Comparison of ENCODE assay signal across 25 cellular contexts in genomic region chr11:129222158-129222557, GRCh38. TPM values are rescaled to one million over a fixed set of nuclear protein-coding genes. Genes with fewer than 3 reads are reported as not detected.
DNase-seq lines count a peak whose midpoint lies in the region; ATAC-seq, FAIRE-seq and TF ChIP-seq lines count a peak whose summit lies in the region.
"Had no signal": no experiment of that assay in that cellular context is flagged by ENCODE, and none has a peak within 500 bp of the region (broad histone marks: within the 10 kb centered on the region; RNA-seq: fewer than 3 reads in every experiment).

No MANE protein-coding gene starts in this region.

- H3K36me3 ChIP-seq in bronchial epithelial cell (ENCODE audit: control insufficient read depth, insufficient read depth, low read length): no peaks in the 10 kb centered on the region
- no peaks in the 10 kb centered on the region for H3K36me3 ChIP-seq in hepatocyte (replicated peaks; ENCODE audit: insufficient read depth, low read depth)
- no peaks in the 10 kb centered on the region for H3K36me3 ChIP-seq in mucosa of descending colon (ENCODE audit: low read depth)
- H3K36me3 ChIP-seq in transverse colon: no peaks in the 10 kb centered on the region
- H3K36me3 ChIP-seq: BE2C had no signal

- TF ChIP-seq EP300 in transverse colon (IDR thresholded peaks at IDR 0.05; ENCODE audit: low read depth): no peak

- H3K4me3 ChIP-seq in bronchial epithelial cell (ENCODE audit: low read depth, low read length) (no peak overlapping the region), hepatocyte (no peak overlapping the region), mucosa of descending colon (no peak overlapping the region), transverse colon (no peak overlapping the region)
- H3K4me3 ChIP-seq: GM12878 had no signal

- in situ Hi-C loops in transverse colon (cut with MboI; ENCODE audit: low pct_ligation_motif_present in 1 of 4, low pct_unique_long_range_greater_than_20kb in 1 of 4, low sequenced_read_pairs in 3 of 4): no loop called here

- 47% methylated on average over 3 of the region's 3 CpGs for WGBS in hepatocyte (ENCODE audit: low lambda C conversion rate, missing lambda C conversion rate)
- WGBS in transverse colon (ENCODE audit: low coverage in 1 of 2), 2 donors: 84 to 86% methylated on average over 2 to 3 of the region's 3 CpGs

- TF ChIP-seq CTCF in bronchial epithelial cell (IDR thresholded peaks at IDR 0.05; ENCODE audit: insufficient read depth, low read length, severe bottlenecking) (no peak), hepatocyte (IDR thresholded peaks at IDR 0.05; ENCODE audit: poor library complexity) (no peak), mucosa of descending colon (IDR thresholded peaks at IDR 0.05) (no peak), transverse colon (IDR thresholded peaks at IDR 0.05) (no peak)

- H3K27ac ChIP-seq in hepatocyte (no peak overlapping the region), transverse colon (no peak overlapping the region)
- H3K27ac ChIP-seq: HL-60 had no signal

- peak overlapping the region; percentile 34 for H3K4me2 ChIP-seq in hepatocyte

- H3K9me2 ChIP-seq in hepatocyte (replicated peaks; ENCODE audit: insufficient read depth): no peaks in the 10 kb centered on the region

- no peaks in the 10 kb centered on the region for H4K20me1 ChIP-seq in hepatocyte (ENCODE audit: insufficient read depth, poor library complexity, severe bottlenecking)

- H3K27me3 ChIP-seq in bronchial epithelial cell (ENCODE audit: control insufficient read depth, insufficient read depth, low read length): no peaks in the 10 kb centered on the region
- no peaks in the 10 kb centered on the region for H3K27me3 ChIP-seq in hepatocyte
- H3K27me3 ChIP-seq in transverse colon: no peaks in the 10 kb centered on the region
- H3K27me3 ChIP-seq: BE2C had no signal

- DNase-seq in bronchial epithelial cell (ENCODE audit: low read depth) (peak; percentile 35), hepatocyte (ENCODE audit: low spot score) (no peak), mucosa of descending colon (no peak), transverse colon (no peak)
- DNase-seq: ACHN; BE2C; C1 segment of cervical spinal cord; CD4-positive, CD25-positive, alpha-beta regulatory T cell; CD8-positive, alpha-beta memory T cell; COR-L47; DMS 273 treated with DMSO at 0.1 percent for 48 hours; DMS53; DND-41; EL; GOT3; H7; HFFc6; IMR-90 had no signal

- intact Hi-C loops in mucosa of descending colon (cut with DNase I, micrococcal nuclease) (no loop called here), transverse colon (cut with DNase I; ENCODE audit: low total_unique reads) (no loop called here)

- TF ChIP-seq POLR2A in transverse colon (IDR thresholded peaks at IDR 0.05): no peak

- H3K9me3 ChIP-seq in hepatocyte (ENCODE audit: low read depth): peaks cover 13% of the 10 kb centered on the region
- peaks cover 15% of the 10 kb centered on the region for H3K9me3 ChIP-seq in mucosa of descending colon
- peaks cover 8 to 17% of the 10 kb centered on the region in 2 donors for H3K9me3 ChIP-seq in transverse colon
- H3K9me3 ChIP-seq: BE2C had no signal

- peaks cover 83% of the 10 kb centered on the region for H3K79me2 ChIP-seq in hepatocyte

- FAIRE-seq in bronchial epithelial cell (lab: Jason Lieb, UNC): no peak
- FAIRE-seq: A204.1, GM12878 had no signal

- no peak overlapping the region for H2AFZ ChIP-seq in hepatocyte

- ATAC-seq in mucosa of descending colon: peak; percentile 22
- no peak for ATAC-seq in GM18511 (IDR thresholded peaks at IDR 0.05; ENCODE audit: unreplicated experiment)
- ATAC-seq in GM18519 (IDR thresholded peaks at IDR 0.05; ENCODE audit: low FRiP score, unreplicated experiment): no peak
- ATAC-seq: GM12878, HCT116 had no signal

- H3K4me1 ChIP-seq in hepatocyte (ENCODE audit: insufficient read depth) (peaks cover 4% of the 10 kb centered on the region), mucosa of descending colon (ENCODE audit: low read depth) (no peaks in the 10 kb centered on the region), transverse colon (peaks cover 0 to 5% (median 0%) of the 10 kb centered on the region in 4 donors)
- H3K4me1 ChIP-seq: BE2C had no signal

RNA-seq across cellular contexts. Expression of gene ARHGAP32, which starts 30.0 kb away (rescaled TPM):
- total RNA-seq in bronchial epithelial cell (31.9 and 50.8 TPM in 2 replicates), hepatocyte (14.5 and 17.3 TPM in 2 replicates), mucosa of descending colon (10 to 100 TPM; 44.2 to 95.5 (median 62.0) TPM), transverse colon (10 to 100 TPM; 66.9 to 86.9 (median 74.8) TPM)
- polyA plus RNA-seq in hepatocyte: 9.9 and 10.0 TPM in 2 replicates
- total RNA-seq: G401 had no signal
